ENCODE assay signal across 9 cellular contexts in the genomic region with DNA sequence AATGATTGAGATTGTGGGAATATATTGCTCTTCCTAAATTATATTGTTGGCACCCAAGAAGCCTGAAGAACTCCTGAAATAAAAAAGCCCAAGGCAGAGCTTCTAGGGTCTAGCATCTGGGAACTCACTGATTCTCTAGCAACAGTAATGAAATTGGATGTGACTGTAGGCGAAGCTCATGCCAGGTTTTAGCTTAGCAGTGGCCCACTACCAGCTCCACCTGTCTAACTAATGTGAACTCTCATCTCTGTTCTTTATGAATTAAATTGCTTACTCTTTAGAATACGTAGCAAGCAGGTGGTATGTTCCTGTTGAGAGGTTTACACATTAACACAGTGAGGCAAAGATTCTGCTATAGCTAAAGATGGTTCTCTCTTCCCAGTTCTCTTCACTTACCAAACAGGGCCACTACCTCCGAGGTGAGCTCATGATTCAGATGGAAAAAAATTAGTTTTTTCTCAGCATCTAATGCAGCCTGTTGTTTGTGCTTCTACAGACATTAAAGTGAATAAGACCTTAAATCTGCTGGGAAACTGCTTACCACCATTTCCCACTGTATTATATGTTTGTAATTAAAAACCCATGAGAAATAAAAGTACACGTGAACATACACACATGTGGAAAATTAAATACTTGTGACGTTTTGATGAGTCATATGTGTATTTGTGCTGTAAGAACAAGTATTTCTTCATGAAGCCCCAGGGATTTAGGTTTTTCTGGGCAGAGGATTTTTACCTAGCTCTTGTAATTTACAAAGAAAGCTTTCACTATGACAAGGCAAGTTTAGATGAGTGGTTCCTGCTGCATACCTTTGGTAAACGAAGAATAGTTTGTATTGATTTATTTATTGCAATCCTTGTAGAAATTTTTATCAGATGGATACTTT.
DNase-seq lines count a peak whose midpoint lies in the region; ATAC-seq and TF ChIP-seq lines count a peak whose summit lies in the region.
"Had no signal": no experiment of that assay in that cellular context is flagged by ENCODE, and none has a peak within 500 bp of the region (broad histone marks: within the 10 kb centered on the region; RNA-seq: fewer than 3 reads in every experiment).

No MANE protein-coding gene starts in this region.

- H3K27me3 ChIP-seq in CD4-positive, alpha-beta T cell (ENCODE audit: control insufficient read depth, insufficient read depth, low read length) = no peaks in the 10 kb centered on the region
- no peaks in the 10 kb centered on the region for H3K27me3 ChIP-seq in WERI-Rb-1 (ENCODE audit: insufficient read depth, low read depth, severe bottlenecking)
- H3K27me3 ChIP-seq: BLaER1 treated with 17β-estradiol and CSF1 and Interleukin-3, amounts not matched to agents 10 nM and 100 nM had no signal

- ATAC-seq in activated CD8-positive, alpha-beta memory T cell treated with anti-CD3 and anti-CD28 coated beads, Interleukin-2, amount 10 ng/mL, durations not matched to agents 7 days and 5 days = peak; percentile 30
- ATAC-seq in HG02943 (IDR thresholded peaks at IDR 0.05; ENCODE audit: low read depth, unreplicated experiment) = peak; percentile 66
- no peak for ATAC-seq in CD4-positive, alpha-beta T cell (ENCODE audit: poor library complexity)

- H3K36me3 ChIP-seq in WERI-Rb-1 = no peaks in the 10 kb centered on the region

- DNase-seq in activated CD8-positive, alpha-beta memory T cell treated with anti-CD3 and anti-CD28 coated beads, Interleukin-2, amount 10 ng/mL, durations not matched to agents 7 days and 5 days = no peak
- no peak for DNase-seq in activated CD8-positive, alpha-beta memory T cell treated with anti-CD3 and anti-CD28 coated beads, Interleukin-2, amount 50 U/mL, for 48 hours
- DNase-seq in NCI-H69 (lab: John Stamatoyannopoulos, UW) = peak; percentile 43
- DNase-seq in stromal cell of bone marrow (ENCODE audit: low read depth) = peak; percentile 68
- no peak for DNase-seq in CD4-positive, alpha-beta T cell
- no peak for DNase-seq in HEK293T (ENCODE audit: extremely low spot score)
- DNase-seq in WERI-Rb-1 = no peak

- H3K4me3 Mint-ChIP-seq in activated CD8-positive, alpha-beta memory T cell treated with anti-CD3 and anti-CD28 coated beads, Interleukin-2, amount 10 ng/mL, durations not matched to agents 7 days and 5 days = no peak overlapping the region
- H3K4me3 Mint-ChIP-seq in CD4-positive, alpha-beta T cell = no peak overlapping the region

- no peaks in the 10 kb centered on the region for H3K27me3 Mint-ChIP-seq in activated CD8-positive, alpha-beta memory T cell treated with anti-CD3 and anti-CD28 coated beads, Interleukin-2, amount 10 ng/mL, durations not matched to agents 7 days and 5 days
- H3K27me3 Mint-ChIP-seq in CD4-positive, alpha-beta T cell = no peaks in the 10 kb centered on the region

- no peaks in the 10 kb centered on the region for H3K9me3 Mint-ChIP-seq in activated CD8-positive, alpha-beta memory T cell treated with anti-CD3 and anti-CD28 coated beads, Interleukin-2, amount 10 ng/mL, durations not matched to agents 7 days and 5 days (ENCODE audit: low read depth)
- no peaks in the 10 kb centered on the region for H3K9me3 Mint-ChIP-seq in CD4-positive, alpha-beta T cell

- H3K4me3 ChIP-seq in WERI-Rb-1 (ENCODE audit: low read depth, low read length) = no peak overlapping the region
- H3K4me3 ChIP-seq: BLaER1 treated with 17β-estradiol and CSF1 and Interleukin-3, amounts not matched to agents 10 nM and 100 nM had no signal

- H3K27ac Mint-ChIP-seq in activated CD8-positive, alpha-beta memory T cell treated with anti-CD3 and anti-CD28 coated beads, Interleukin-2, amount 10 ng/mL, durations not matched to agents 7 days and 5 days = no peak overlapping the region
- H3K27ac Mint-ChIP-seq in CD4-positive, alpha-beta T cell = no peak overlapping the region

- intact Hi-C loops in CD4-positive, alpha-beta T cell (cut with DNase I, micrococcal nuclease) = no loop called here

- H3K36me3 Mint-ChIP-seq in activated CD8-positive, alpha-beta memory T cell treated with anti-CD3 and anti-CD28 coated beads, Interleukin-2, amount 10 ng/mL, durations not matched to agents 7 days and 5 days = peaks cover 13% of the 10 kb centered on the region
- H3K36me3 Mint-ChIP-seq in CD4-positive, alpha-beta T cell (ENCODE audit: low read depth) = peaks cover 86% of the 10 kb centered on the region

- no peaks in the 10 kb centered on the region for H3K9me3 ChIP-seq in CD4-positive, alpha-beta T cell (ENCODE audit: control insufficient read depth, low read length)
- no peaks in the 10 kb centered on the region for H3K9me3 ChIP-seq in WERI-Rb-1 (ENCODE audit: severe bottlenecking)
- H3K9me3 ChIP-seq: BLaER1 treated with 17β-estradiol and CSF1 and Interleukin-3, amounts not matched to agents 10 nM and 100 nM had no signal

- POLR2A ChIA-PET in CD4-positive, alpha-beta T cell (lab: Charles Lee) = no interaction called here
- POLR2A ChIA-PET in HEK293T (lab: Yijun Ruan, JAX) = no interaction called here

- no peak for TF ChIP-seq CTCF in CD4-positive, alpha-beta T cell (IDR thresholded peaks at IDR 0.05)
- TF ChIP-seq CTCF in WERI-Rb-1 (IDR thresholded peaks at IDR 0.05; ENCODE audit: low read depth, low read length) = no peak

- H3K4me1 Mint-ChIP-seq in activated CD8-positive, alpha-beta memory T cell treated with anti-CD3 and anti-CD28 coated beads, Interleukin-2, amount 10 ng/mL, durations not matched to agents 7 days and 5 days = peaks cover 27% of the 10 kb centered on the region
- H3K4me1 Mint-ChIP-seq in CD4-positive, alpha-beta T cell (ENCODE audit: low read depth) = peaks cover 59% of the 10 kb centered on the region

- no peak overlapping the region for H3K27ac ChIP-seq in CD4-positive, alpha-beta T cell (ENCODE audit: low read depth, low read length)
- no peak overlapping the region for H3K27ac ChIP-seq in WERI-Rb-1
- H3K27ac ChIP-seq: BLaER1 treated with 17β-estradiol and CSF1 and Interleukin-3, amounts not matched to agents 10 nM and 100 nM had no signal

- CTCF ChIA-PET in activated CD8-positive, alpha-beta memory T cell treated with anti-CD3 and anti-CD28 coated beads, Interleukin-2, amount 10 ng/mL, durations not matched to agents 7 days and 5 days (lab: Charles Lee) = no interaction called here
- CTCF ChIA-PET in CD4-positive, alpha-beta T cell (lab: Charles Lee) = interaction anchor here (1.1 kb wide), 1 partner anchor 11 kb away, joined by 4 read pairs; no protein-coding TSS in a partner anchor
- CTCF ChIA-PET in HEK293T (lab: Yijun Ruan, JAX) = interaction anchor here (0.5 to 0.6 kb wide), 2 partner anchors 58 to 291 kb away, joined by 3 to 5 read pairs; no protein-coding TSS in a partner anchor

TF ChIP-seq in HEK293T, 16 proteins besides CTCF, POLR2A, EP300 and RAD21:
- TF ChIP-seq FOXK2 (IDR thresholded peaks at IDR 0.05) (no peak), FOXM1 (IDR thresholded peaks at IDR 0.05; ENCODE audit: borderline replicate concordance) (no peak), HDGF (IDR thresholded peaks at IDR 0.05; ENCODE audit: borderline replicate concordance) (no peak), NFRKB (IDR thresholded peaks at IDR 0.05) (no peak), ELF4 (IDR thresholded peaks at IDR 0.05) (no peak), L3MBTL2 (conservative IDR thresholded peaks at IDR 0.05) (no peak), FOXA1 (IDR thresholded peaks at IDR 0.05) (no peak), CTBP1 (IDR thresholded peaks at IDR 0.05; ENCODE audit: borderline replicate concordance) (no peak), ZNF384 (IDR thresholded peaks at IDR 0.05) (no peak), TARDBP (IDR thresholded peaks at IDR 0.05) (no peak), SUZ12 (IDR thresholded peaks at IDR 0.05) (no peak), ARNT (IDR thresholded peaks at IDR 0.05) (no peak), BHLHE40 (IDR thresholded peaks at IDR 0.05; ENCODE audit: borderline replicate concordance) (no peak), LEF1 (IDR thresholded peaks at IDR 0.05; ENCODE audit: borderline replicate concordance) (no peak), SP1 (IDR thresholded peaks at IDR 0.05) (no peak)
- TF ChIP-seq, protein P1, sequence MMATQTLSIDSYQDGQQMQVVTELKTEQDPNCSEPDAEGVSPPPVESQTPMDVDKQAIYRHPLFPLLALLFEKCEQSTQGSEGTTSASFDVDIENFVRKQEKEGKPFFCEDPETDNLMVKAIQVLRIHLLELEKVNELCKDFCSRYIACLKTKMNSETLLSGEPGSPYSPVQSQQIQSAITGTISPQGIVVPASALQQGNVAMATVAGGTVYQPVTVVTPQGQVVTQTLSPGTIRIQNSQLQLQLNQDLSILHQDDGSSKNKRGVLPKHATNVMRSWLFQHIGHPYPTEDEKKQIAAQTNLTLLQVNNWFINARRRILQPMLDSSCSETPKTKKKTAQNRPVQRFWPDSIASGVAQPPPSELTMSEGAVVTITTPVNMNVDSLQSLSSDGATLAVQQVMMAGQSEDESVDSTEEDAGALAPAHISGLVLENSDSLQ (IDR thresholded peaks at IDR 0.05) = no peak

Comparison
In these comparisons a context has a peak if more than half of its experiments do, and no peak if none do; other contexts are left out.
1. DNase-seq: peak in NCI-H69 (single experiment) and stromal cell of bone marrow (single experiment); none in activated CD8-positive, alpha-beta memory T cell treated with anti-CD3 and anti-CD28 coated beads, Interleukin-2, amount 10 ng/mL, durations not matched to agents 7 days and 5 days (single experiment), activated CD8-positive, alpha-beta memory T cell treated with anti-CD3 and anti-CD28 coated beads, Interleukin-2, amount 50 U/mL, for 48 hours (single experiment), CD4-positive, alpha-beta T cell (0 of 10), HEK293T (single experiment) and WERI-Rb-1 (single experiment).